In genomic region chr1:151346082-151346768, GRCh38 we compare ENCODE assay signal across 8 cellular contexts. TPM values are rescaled to one million over a fixed set of nuclear protein-coding genes. Genes with fewer than 3 reads are reported as not detected.
DNase-seq lines count a peak whose midpoint lies in the region; ATAC-seq and TF ChIP-seq lines count a peak whose summit lies in the region.

No MANE protein-coding gene starts in this region.

- peak overlapping the region; percentile 36 for H2BK5ac ChIP-seq in H9 (ENCODE audit: insufficient read length, low read length)

- POLR2A ChIA-PET in activated CD8-positive, alpha-beta T cell treated with anti-CD3 and anti-CD28 coated beads, Interleukin-2, amount 10 ng/mL, durations not matched to agents 7 days and 5 days (lab: Charles Lee), result interaction anchor here (1.0 to 1.6 kb wide), 4 partner anchors 8 to 298 kb away, joined by 3 to 10 read pairs (median 4); partner anchors contain the start of genes C1orf56, PI4KB and VPS72

- H3K56ac ChIP-seq in H9 (ENCODE audit: insufficient read length, low read depth, low read length), result no peak overlapping the region

- H3K14ac ChIP-seq in H9 (ENCODE audit: insufficient read depth, low read length), result peak overlapping the region; percentile 96

- peak overlapping the region; percentile 85 for H3T11ph ChIP-seq in H9 (ENCODE audit: low read length)

- H3K27ac ChIP-seq in H9 (ENCODE audit: insufficient read length, low read depth, low read length) (peak overlapping the region; percentile 99), right cardiac atrium (ENCODE audit: low read length) (peak overlapping the region; percentile 84), skin epidermis (peak overlapping the region in 20 of 21 experiments; percentile 79 to 99 (median 88))

- peaks cover 2% of the 10 kb centered on the region in 2 experiments; a peak in 2 of 5 replicates for H3K9me3 Mint-ChIP-seq in H9
- no peaks in the 10 kb centered on the region for H3K9me3 Mint-ChIP-seq in activated CD8-positive, alpha-beta T cell treated with anti-CD3 and anti-CD28 coated beads, Interleukin-2, amount 10 ng/mL, durations not matched to agents 7 days and 5 days (ENCODE audit: insufficient read depth)

- peaks cover 11% of the 10 kb centered on the region for H3K23me2 ChIP-seq in H9 (ENCODE audit: insufficient read length, low read depth, low read length, poor library complexity, severe bottlenecking)

- no peak overlapping the region for H2AFZ ChIP-seq in H9 (ENCODE audit: low read length)

- DNase-seq in H9 (no peak), right cardiac atrium (no peak), kidney glomerular epithelial cell (lab: John Stamatoyannopoulos, UW) (no peak), globus pallidus (ENCODE audit: low spot score) (no peak), DMS 273 treated with DMSO at 0.1 percent for 48 hours (lab: John Stamatoyannopoulos, UW) (no peak)
- DNase-seq in activated CD8-positive, alpha-beta T cell treated with anti-CD3 and anti-CD28 coated beads, Interleukin-2, amount 10 ng/mL, durations not matched to agents 7 days and 5 days, result no peak

- H4K5ac ChIP-seq in H9 (ENCODE audit: insufficient read length, low read depth, low read length), result peak overlapping the region; percentile 97

- H3K27me3 Mint-ChIP-seq in H9 (ENCODE audit: low read depth), result no peaks in the 10 kb centered on the region
- no peaks in the 10 kb centered on the region for H3K27me3 Mint-ChIP-seq in activated CD8-positive, alpha-beta T cell treated with anti-CD3 and anti-CD28 coated beads, Interleukin-2, amount 10 ng/mL, durations not matched to agents 7 days and 5 days (ENCODE audit: low read depth)

- H4K8ac ChIP-seq in H9 (replicated peaks; ENCODE audit: insufficient read length, low read depth, low read length), result no peak overlapping the region

- H2BK12ac ChIP-seq in H9 (ENCODE audit: insufficient read length, low read depth, low read length), result peak overlapping the region; percentile 88

- peak overlapping the region; percentile 53 for H3K4me2 ChIP-seq in H9 (ENCODE audit: insufficient read depth, insufficient read length, low read length)

- H3K9me3 ChIP-seq in H9 (ENCODE audit: control insufficient read depth, low read depth, low read length) (no peaks in the 10 kb centered on the region), right cardiac atrium (ENCODE audit: control insufficient read depth, low read length) (no peaks in the 10 kb centered on the region)

- CTCF ChIA-PET in activated CD8-positive, alpha-beta T cell treated with anti-CD3 and anti-CD28 coated beads, Interleukin-2, amount 10 ng/mL, durations not matched to agents 7 days and 5 days (lab: Charles Lee), result interaction anchor here (0.9 to 2.1 kb wide), 2 partner anchors 19 to 36 kb away, joined by 3 to 7 read pairs; partner anchors contain the start of gene PI4KB

- peak overlapping the region; percentile 92 for H4K91ac ChIP-seq in H9 (ENCODE audit: insufficient read length, low read depth, low read length)

- H2BK120ac ChIP-seq in H9 (ENCODE audit: low read depth, low read length, poor library complexity, severe bottlenecking), result peak overlapping the region; percentile 91

- H3K4me3 ChIP-seq in right cardiac atrium (ENCODE audit: low read length) (peak overlapping the region; percentile 71), skin epidermis (peak overlapping the region; percentile 48 to 67 (median 56))

- peak overlapping the region; percentile 94 for H3K18ac ChIP-seq in H9 (ENCODE audit: insufficient read length, low read depth, low read length)

- no peaks in the 10 kb centered on the region; the same call in 1 of the 2 replicates for H3K4me1 ChIP-seq in H9 (ENCODE audit: insufficient read depth, low read length)
- peaks cover 3% of the 10 kb centered on the region for H3K4me1 ChIP-seq in right cardiac atrium (ENCODE audit: control insufficient read depth, insufficient read depth, low read length)

- H3K4me3 Mint-ChIP-seq in H9, result peak overlapping the region; percentile 91
- peak overlapping the region; percentile 84 for H3K4me3 Mint-ChIP-seq in activated CD8-positive, alpha-beta T cell treated with anti-CD3 and anti-CD28 coated beads, Interleukin-2, amount 10 ng/mL, durations not matched to agents 7 days and 5 days

- peaks cover 19 to 22% of the 10 kb centered on the region in 2 experiments for H3K4me1 Mint-ChIP-seq in H9
- H3K4me1 Mint-ChIP-seq in activated CD8-positive, alpha-beta T cell treated with anti-CD3 and anti-CD28 coated beads, Interleukin-2, amount 10 ng/mL, durations not matched to agents 7 days and 5 days (ENCODE audit: low read depth), result peaks cover 24% of the 10 kb centered on the region

- H2BK15ac ChIP-seq in H9 (ENCODE audit: low read depth, low read length), result no peak overlapping the region

- H2BK20ac ChIP-seq in H9 (ENCODE audit: low read depth, low read length, poor library complexity, severe bottlenecking), result no peak overlapping the region

- H3K27ac Mint-ChIP-seq in H9, result peak overlapping the region; percentile 100
- peak overlapping the region; percentile 92 for H3K27ac Mint-ChIP-seq in activated CD8-positive, alpha-beta T cell treated with anti-CD3 and anti-CD28 coated beads, Interleukin-2, amount 10 ng/mL, durations not matched to agents 7 days and 5 days

- H3K79me1 ChIP-seq in H9 (ENCODE audit: insufficient read depth, low read depth, low read length, poor library complexity, severe bottlenecking), result peaks cover 9% of the 10 kb centered on the region

- intact Hi-C loops in right cardiac atrium (cut with DNase I), result loop anchor here in 3 of 4 donors (10.0 kb wide), 2 partner anchors 49 to 59 kb away; partner anchors contain the start of gene PSMB4 (in 2 of the 3)

- peak overlapping the region; percentile 93 for H2AK5ac ChIP-seq in H9 (ENCODE audit: insufficient read length, low read length)

- TF ChIP-seq CTCF in H9 (conservative IDR thresholded peaks at IDR 0.05), result no peak

- no peak for ATAC-seq in activated CD8-positive, alpha-beta T cell treated with anti-CD3 and anti-CD28 coated beads, Interleukin-2, amount 10 ng/mL, durations not matched to agents 7 days and 5 days
- ATAC-seq in right cardiac atrium, result no peak
- no peak for ATAC-seq in HG03108 (IDR thresholded peaks at IDR 0.05; ENCODE audit: unreplicated experiment)

- peak overlapping the region; percentile 84 for H3K4ac ChIP-seq in H9 (ENCODE audit: low read depth, low read length)

- peak overlapping the region; percentile 85 for H3K9ac ChIP-seq in H9 (ENCODE audit: extremely low read depth, insufficient read length, low read length)

- peaks cover 28 to 53% (median 49%) of the 10 kb centered on the region in 3 experiments for H3K36me3 Mint-ChIP-seq in H9 (ENCODE audit: insufficient read depth in 1 of 3, low read depth in 3 of 3)
- peaks cover 38% of the 10 kb centered on the region for H3K36me3 Mint-ChIP-seq in activated CD8-positive, alpha-beta T cell treated with anti-CD3 and anti-CD28 coated beads, Interleukin-2, amount 10 ng/mL, durations not matched to agents 7 days and 5 days (ENCODE audit: low read depth)

- H4K20me1 ChIP-seq in H9 (ENCODE audit: control insufficient read depth, insufficient read depth, insufficient read length), result peaks cover 2% of the 10 kb centered on the region

- peaks cover 1% of the 10 kb centered on the region; the same call in 1 of the 2 replicates for H3K79me2 ChIP-seq in H9 (ENCODE audit: insufficient read depth, low read length)

- H3K23ac ChIP-seq in H9 (ENCODE audit: insufficient read length, low read depth, low read length), result no peak overlapping the region

- H3K27me3 ChIP-seq in H9 (ENCODE audit: insufficient read depth, low read length) (no peaks in the 10 kb centered on the region), right cardiac atrium (ENCODE audit: control insufficient read depth, insufficient read depth) (no peaks in the 10 kb centered on the region)

- WGBS in H9 (ENCODE audit: extremely low coverage, insufficient read length, low lambda C conversion rate), result no CpG with 5 or more reads among the region's 7 CpGs
- WGBS in right cardiac atrium, result 48% methylated on average over 7 of the region's 7 CpGs

RNA-seq across cellular contexts. Expression of gene RFX5, which starts 0.8 kb away (rescaled TPM):
- 65.1 and 72.7 TPM in 2 replicates for total RNA-seq in H9 (2021)
- 10 to 100 TPM; 59.3 to 63.9 TPM for total RNA-seq in activated CD8-positive, alpha-beta T cell treated with anti-CD3 and anti-CD28 coated beads, Interleukin-2, amount 10 ng/mL, durations not matched to agents 7 days and 5 days
- total RNA-seq in right cardiac atrium, result 10 to 100 TPM; 20.3 to 23.1 (median 21.6) TPM
- polyA plus RNA-seq in right cardiac atrium, result 13.7 TPM

RNA-seq across cellular contexts. Expression of gene PI4KB, which starts 19.0 kb away (rescaled TPM):
- 39.1 and 39.2 TPM in 2 replicates for total RNA-seq in H9 (2021)
- 10 to 100 TPM; 56.0 to 70.2 TPM for total RNA-seq in activated CD8-positive, alpha-beta T cell treated with anti-CD3 and anti-CD28 coated beads, Interleukin-2, amount 10 ng/mL, durations not matched to agents 7 days and 5 days
- total RNA-seq in right cardiac atrium, result 10 to 100 TPM; 45.5 to 62.0 (median 52.0) TPM
- polyA plus RNA-seq in right cardiac atrium, result 31.0 TPM

RNA-seq across cellular contexts. Expression of gene SELENBP1, which starts 26.3 kb away (rescaled TPM):
- 13.9 and 14.2 TPM in 2 replicates for total RNA-seq in H9 (2021)
- total RNA-seq in activated CD8-positive, alpha-beta T cell treated with anti-CD3 and anti-CD28 coated beads, Interleukin-2, amount 10 ng/mL, durations not matched to agents 7 days and 5 days, result not detected
- total RNA-seq in right cardiac atrium, result 10 to 100 TPM; 31.1 to 65.9 (median 58.5) TPM
- 48.5 TPM for polyA plus RNA-seq in right cardiac atrium

RNA-seq across cellular contexts. Expression of gene PSMB4, which starts 53.1 kb away (rescaled TPM):
- total RNA-seq in H9 (2021) (413 and 429 TPM in 2 replicates), right cardiac atrium (100 to 1,000 TPM; 171 to 204 (median 188) TPM)
- 100 to 1,000 TPM; 292 to 303 TPM for total RNA-seq in activated CD8-positive, alpha-beta T cell treated with anti-CD3 and anti-CD28 coated beads, Interleukin-2, amount 10 ng/mL, durations not matched to agents 7 days and 5 days
- 344 TPM for polyA plus RNA-seq in right cardiac atrium

Comparison
In these comparisons a context has a peak if more than half of its experiments do, and no peak if none do; other contexts are left out.
1. RNA of gene SELENBP1, which starts 26.3 kb away (total RNA-seq): 31.1 to 65.9 TPM in right cardiac atrium and 13.9 to 14.2 TPM in H9; not detected in activated CD8-positive, alpha-beta T cell treated with anti-CD3 and anti-CD28 coated beads, Interleukin-2, amount 10 ng/mL, durations not matched to agents 7 days and 5 days; every median in the first group is over 10 times any median in the second.
2. Peak in every context shown above with its lines, with median percentiles within 50 percentile points of each other: H3K27ac ChIP-seq.